Comparison of ENCODE assay signal across 17 cellular contexts in the genomic region with DNA sequence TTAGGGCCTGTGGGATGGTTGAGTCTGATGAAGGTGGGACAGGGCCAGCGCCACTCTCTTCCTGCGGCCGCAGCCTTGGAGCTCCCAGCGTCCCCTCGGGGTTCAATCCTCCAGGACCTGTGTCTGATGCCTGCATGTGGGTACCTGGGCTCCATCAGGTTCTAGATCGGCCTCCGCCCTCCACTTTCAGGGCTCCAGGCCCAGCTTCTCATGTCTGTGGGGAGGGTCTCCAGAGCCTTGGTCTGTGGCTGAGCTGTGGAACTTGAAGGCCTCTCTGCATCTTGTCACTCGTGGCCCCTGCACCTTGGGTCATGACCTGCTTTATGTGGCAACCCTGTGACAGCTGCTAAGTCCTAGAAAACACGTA.
A peak's percentile ranks its signal among the peaks of the same experiment; 100 is the strongest.
DNase-seq lines count a peak whose midpoint lies in the region; ATAC-seq and TF ChIP-seq lines count a peak whose summit lies in the region.
"Had no signal": no experiment of that assay in that cellular context is flagged by ENCODE, and none has a peak within 500 bp of the region (broad histone marks: within the 10 kb centered on the region; RNA-seq: fewer than 3 reads in every experiment).

No MANE protein-coding gene starts in this region.

- no peaks in the 10 kb centered on the region for H3K27me3 Mint-ChIP-seq in neural crest cell (ENCODE audit: low read depth)
- H3K27me3 Mint-ChIP-seq: B cell; CD4-positive, CD25-positive, alpha-beta regulatory T cell had no signal

- H3K27ac Mint-ChIP-seq in neural crest cell (ENCODE audit: unreplicated experiment), result peak overlapping the region; percentile 43
- H3K27ac Mint-ChIP-seq: B cell; CD4-positive, CD25-positive, alpha-beta regulatory T cell had no signal

- DNase-seq in Right ventricle myocardium superior, result peak; percentile 31
- DNase-seq in Right ventricle myocardium inferior (ENCODE audit: missing footprints), result no peak
- peak; percentile 38 for DNase-seq in RWPE2 (ENCODE audit: low spot score)
- DNase-seq in neural crest cell (ENCODE audit: low read depth, low spot score), result no peak
- DNase-seq in sigmoid colon, result peak; percentile 48
- DNase-seq in DMS153 (lab: John Stamatoyannopoulos, UW), result no peak
- DNase-seq in NCI-H82 (lab: John Stamatoyannopoulos, UW), result no peak
- DNase-seq: CD4-positive, CD25-positive, alpha-beta regulatory T cell; DMS79 treated with DMSO at 0.1 percent for 48 hours; Kasumi-1; NCI-H1694; NCI-H2081 treated with DMSO at 0.1 percent for 48 hours; NCI-H446; NCI-H526; SIG-M5 had no signal

- ATAC-seq in Right ventricle myocardium superior (ENCODE audit: poor library complexity) (no peak), Right ventricle myocardium inferior (no peak), RWPE2 (ENCODE audit: low read depth) (no peak), GM21717 (IDR thresholded peaks at IDR 0.05; ENCODE audit: unreplicated experiment) (no peak)

- no peak overlapping the region for H3K27ac ChIP-seq in RWPE2 (ENCODE audit: poor library complexity, severe bottlenecking)
- no peak overlapping the region for H3K27ac ChIP-seq in sigmoid colon

- no peak for TF ChIP-seq POLR2A in sigmoid colon (IDR thresholded peaks at IDR 0.05)

- no peaks in the 10 kb centered on the region for H3K27me3 ChIP-seq in RWPE2 (ENCODE audit: insufficient read depth, poor library complexity, severe bottlenecking)
- no peaks in the 10 kb centered on the region for H3K27me3 ChIP-seq in sigmoid colon

- WGBS in sigmoid colon, 2 donors, result 94 to 96% methylated on average over 9 of the region's 9 CpGs

- H3K4me3 ChIP-seq in RWPE2 (ENCODE audit: severe bottlenecking) (no peak overlapping the region), sigmoid colon (no peak overlapping the region)

- no peak for TF ChIP-seq EP300 in sigmoid colon (IDR thresholded peaks at IDR 0.05)

- H3K9me3 Mint-ChIP-seq in neural crest cell, result no peaks in the 10 kb centered on the region
- H3K9me3 Mint-ChIP-seq: CD4-positive, CD25-positive, alpha-beta regulatory T cell had no signal

- H3K36me3 ChIP-seq in RWPE2 (ENCODE audit: low read depth) (peaks cover 60% of the 10 kb centered on the region), sigmoid colon (peaks cover 0 to 87% (median 40%) of the 10 kb centered on the region in 4 donors)

- H3K4me1 ChIP-seq in RWPE2 (ENCODE audit: insufficient read depth, poor library complexity, severe bottlenecking) (peaks cover 11% of the 10 kb centered on the region), sigmoid colon (peaks cover 0 to 14% (median 8%) of the 10 kb centered on the region in 4 donors)

- no peak overlapping the region for H3K4me3 Mint-ChIP-seq in neural crest cell
- H3K4me3 Mint-ChIP-seq: B cell; CD4-positive, CD25-positive, alpha-beta regulatory T cell had no signal

- H3K4me1 Mint-ChIP-seq in neural crest cell, result no peaks in the 10 kb centered on the region
- H3K4me1 Mint-ChIP-seq: B cell had no signal

- intact Hi-C loops in Right ventricle myocardium superior (cut with DNase I), result no loop called here
- intact Hi-C loops in Right ventricle myocardium inferior (cut with DNase I), result no loop called here
- intact Hi-C loops in sigmoid colon (cut with DNase I), result no loop called here

- H3K36me3 Mint-ChIP-seq in neural crest cell (ENCODE audit: low read depth), result peaks cover 9% of the 10 kb centered on the region

- no peaks in the 10 kb centered on the region for H3K9me3 ChIP-seq in RWPE2 (ENCODE audit: severe bottlenecking)
- H3K9me3 ChIP-seq in sigmoid colon, result no peaks in the 10 kb centered on the region

- TF ChIP-seq CTCF in RWPE2 (IDR thresholded peaks at IDR 0.05; ENCODE audit: poor library complexity, severe bottlenecking) (no peak), neural crest cell (conservative IDR thresholded peaks at IDR 0.05) (no peak), sigmoid colon (IDR thresholded peaks at IDR 0.05) (no peak)

Comparison
In these comparisons a context has a peak if more than half of its experiments do, and no peak if none do; other contexts are left out.
1. DNase-seq: peak in Right ventricle myocardium superior (single experiment), RWPE2 (single experiment) and sigmoid colon (single experiment); none in Right ventricle myocardium inferior (single experiment), neural crest cell (single experiment), DMS153 (single experiment) and NCI-H82 (single experiment).